Comparison of ENCODE assay signal across 1 cellular context in the genomic region with DNA sequence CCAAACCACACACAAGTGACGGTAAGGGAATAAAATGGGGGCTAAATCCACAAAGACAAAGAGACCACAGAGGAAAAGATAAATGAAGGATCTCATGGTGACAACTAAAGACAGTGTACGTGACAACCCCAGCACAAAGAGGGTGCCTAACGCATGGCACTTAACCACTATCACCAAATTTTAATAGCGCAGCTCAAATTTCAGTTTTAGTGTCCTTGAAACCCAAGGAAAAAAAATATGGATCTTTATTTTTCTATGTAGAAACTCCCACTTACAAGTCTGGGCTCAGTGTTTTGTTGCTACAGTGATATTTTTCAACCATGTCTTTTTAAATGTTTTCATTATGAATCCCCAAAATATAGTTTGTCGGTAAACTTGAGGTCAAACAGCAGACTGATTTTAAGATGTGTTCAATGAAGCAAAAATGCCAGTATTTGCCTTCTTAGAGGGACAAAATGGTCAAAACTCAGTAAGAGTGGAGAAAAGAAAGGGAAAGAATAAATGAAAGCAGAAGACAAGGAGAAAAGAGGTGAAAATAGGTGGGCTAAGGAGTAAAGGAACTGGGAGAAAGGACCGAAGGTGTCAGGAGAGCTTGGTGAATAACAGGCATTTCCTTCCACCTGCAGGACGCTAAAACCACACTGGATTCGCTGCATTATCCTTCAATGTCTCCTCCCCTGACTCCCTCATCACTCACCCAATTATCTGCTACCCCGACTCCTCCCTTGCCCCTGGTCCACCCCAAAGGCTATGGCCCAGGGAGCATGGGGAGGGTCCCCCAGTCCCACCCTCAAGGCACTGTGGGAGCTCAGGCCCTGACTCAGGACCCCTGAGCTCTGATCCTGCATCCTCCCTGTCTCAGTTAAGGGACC.
TF ChIP-seq lines count a peak whose summit lies in the region.

No MANE protein-coding gene starts in this region.

TF ChIP-seq in GM23338, 12 proteins besides CTCF, POLR2A, EP300 and RAD21 (continued from another document):
- TF ChIP-seq, protein P1, sequence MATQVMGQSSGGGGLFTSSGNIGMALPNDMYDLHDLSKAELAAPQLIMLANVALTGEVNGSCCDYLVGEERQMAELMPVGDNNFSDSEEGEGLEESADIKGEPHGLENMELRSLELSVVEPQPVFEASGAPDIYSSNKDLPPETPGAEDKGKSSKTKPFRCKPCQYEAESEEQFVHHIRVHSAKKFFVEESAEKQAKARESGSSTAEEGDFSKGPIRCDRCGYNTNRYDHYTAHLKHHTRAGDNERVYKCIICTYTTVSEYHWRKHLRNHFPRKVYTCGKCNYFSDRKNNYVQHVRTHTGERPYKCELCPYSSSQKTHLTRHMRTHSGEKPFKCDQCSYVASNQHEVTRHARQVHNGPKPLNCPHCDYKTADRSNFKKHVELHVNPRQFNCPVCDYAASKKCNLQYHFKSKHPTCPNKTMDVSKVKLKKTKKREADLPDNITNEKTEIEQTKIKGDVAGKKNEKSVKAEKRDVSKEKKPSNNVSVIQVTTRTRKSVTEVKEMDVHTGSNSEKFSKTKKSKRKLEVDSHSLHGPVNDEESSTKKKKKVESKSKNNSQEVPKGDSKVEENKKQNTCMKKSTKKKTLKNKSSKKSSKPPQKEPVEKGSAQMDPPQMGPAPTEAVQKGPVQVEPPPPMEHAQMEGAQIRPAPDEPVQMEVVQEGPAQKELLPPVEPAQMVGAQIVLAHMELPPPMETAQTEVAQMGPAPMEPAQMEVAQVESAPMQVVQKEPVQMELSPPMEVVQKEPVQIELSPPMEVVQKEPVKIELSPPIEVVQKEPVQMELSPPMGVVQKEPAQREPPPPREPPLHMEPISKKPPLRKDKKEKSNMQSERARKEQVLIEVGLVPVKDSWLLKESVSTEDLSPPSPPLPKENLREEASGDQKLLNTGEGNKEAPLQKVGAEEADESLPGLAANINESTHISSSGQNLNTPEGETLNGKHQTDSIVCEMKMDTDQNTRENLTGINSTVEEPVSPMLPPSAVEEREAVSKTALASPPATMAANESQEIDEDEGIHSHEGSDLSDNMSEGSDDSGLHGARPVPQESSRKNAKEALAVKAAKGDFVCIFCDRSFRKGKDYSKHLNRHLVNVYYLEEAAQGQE (IDR thresholded peaks at IDR 0.05; ENCODE audit: unreplicated experiment): no peak
- TF ChIP-seq ZNF331 (CRISPR knock-in tag; IDR thresholded peaks at IDR 0.05; ENCODE audit: low read depth) (no peak), EZH2phosphoT487 (IDR thresholded peaks at IDR 0.05; ENCODE audit: unreplicated experiment) (no peak)
